18 cellular contexts compared by ENCODE assay signal in the genomic region with DNA sequence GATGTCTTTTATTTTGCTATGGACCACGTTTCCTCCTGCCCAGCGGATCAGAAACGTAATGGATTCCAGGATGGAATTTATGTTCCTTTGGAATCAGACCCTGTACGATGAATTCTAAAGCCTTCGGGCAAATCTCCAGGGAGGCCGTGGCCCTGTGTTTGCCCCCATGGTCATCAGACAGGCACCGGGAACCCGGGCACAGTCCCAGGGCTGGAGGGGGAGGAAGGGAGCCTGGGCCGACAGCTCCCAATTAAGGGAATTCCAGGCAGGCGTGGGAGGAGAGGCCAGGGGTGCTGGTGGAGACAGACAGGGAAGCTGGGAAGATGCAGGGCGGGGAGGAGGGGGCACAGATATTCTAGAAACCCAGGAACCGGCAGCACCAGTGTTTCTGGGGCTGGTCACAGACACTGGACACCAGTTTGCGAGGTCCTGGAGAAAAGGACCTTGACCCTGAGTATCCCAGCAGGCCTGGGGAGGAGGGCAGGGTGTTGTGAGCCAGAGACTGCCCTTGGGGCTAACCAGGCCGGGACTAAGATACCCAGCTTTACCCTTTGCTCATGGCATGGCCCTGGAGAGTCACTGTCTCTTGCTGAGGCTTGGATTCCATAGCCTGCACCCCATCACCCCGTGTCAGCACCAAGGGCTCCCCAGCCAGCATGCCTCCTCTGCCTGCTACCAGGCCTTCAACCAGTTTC.
DNase-seq lines count a peak whose midpoint lies in the region; ATAC-seq, FAIRE-seq and TF ChIP-seq lines count a peak whose summit lies in the region.
"Had no signal": no experiment of that assay in that cellular context is flagged by ENCODE, and none has a peak within 500 bp of the region (broad histone marks: within the 10 kb centered on the region; RNA-seq: fewer than 3 reads in every experiment).

No MANE protein-coding gene starts in this region.

- peaks cover 33% of the 10 kb centered on the region for H3K4me1 Mint-ChIP-seq in GM23338
- H3K4me1 Mint-ChIP-seq: CD8-positive, alpha-beta memory T cell; naive thymus-derived CD8-positive, alpha-beta T cell had no signal

- peaks cover 7% of the 10 kb centered on the region; the same call in 1 of the 3 replicates for H3K36me3 Mint-ChIP-seq in GM23338 (ENCODE audit: low read depth)
- H3K36me3 Mint-ChIP-seq: CD8-positive, alpha-beta memory T cell; naive thymus-derived CD8-positive, alpha-beta T cell had no signal

- H3K9me3 Mint-ChIP-seq in GM23338: no peaks in the 10 kb centered on the region
- H3K9me3 Mint-ChIP-seq: naive thymus-derived CD8-positive, alpha-beta T cell had no signal

- H3K27ac ChIP-seq in GM23338 (ENCODE audit: low read depth): peak overlapping the region; percentile 69
- no peak overlapping the region for H3K27ac ChIP-seq in kidney (ENCODE audit: low read depth in 2 of 2, low read length in 2 of 2)
- H3K27ac ChIP-seq: dorsolateral prefrontal cortex, heart right ventricle, upper lobe of left lung had no signal

- H3K9me3 ChIP-seq in kidney (ENCODE audit: control insufficient read depth in 1 of 2, low read length in 2 of 2): no peaks in the 10 kb centered on the region
- H3K9me3 ChIP-seq: heart right ventricle, upper lobe of left lung had no signal

- 0 out of 2 replicates have a peak overlapping the region, but pooled peaks have one; percentile 59 for H3K27ac Mint-ChIP-seq in GM23338
- H3K27ac Mint-ChIP-seq: CD8-positive, alpha-beta memory T cell; naive thymus-derived CD8-positive, alpha-beta T cell had no signal

- ATAC-seq in GM23338 (peak; percentile 69), SK-N-SH treated with all-trans-retinoic acid at 6 μM for 48 hours (peak; percentile 50)
- ATAC-seq in activated CD4-positive, CD25-positive, alpha-beta regulatory T cell treated with anti-CD3 and anti-CD28 coated beads, Interleukin-2, amount 50 U/mL, for 24 hours: no peak
- ATAC-seq: heart right ventricle; left ventricle myocardium superior; naive thymus-derived CD8-positive, alpha-beta T cell had no signal

- in situ Hi-C loops in GM13976 (cut with MboI; ENCODE audit: low sequenced_read_pairs, unreplicated experiment): no loop called here

- peaks cover 14% of the 10 kb centered on the region for H3K4me1 ChIP-seq in GM23338 (ENCODE audit: insufficient read depth)
- no peaks in the 10 kb centered on the region for H3K4me1 ChIP-seq in kidney (ENCODE audit: control insufficient read depth in 1 of 2, insufficient read depth in 1 of 2, low read depth in 1 of 2, low read length in 2 of 2)
- H3K4me1 ChIP-seq: heart right ventricle, upper lobe of left lung had no signal

- H3K4me3 Mint-ChIP-seq in GM23338: no peak overlapping the region
- H3K4me3 Mint-ChIP-seq: CD8-positive, alpha-beta memory T cell had no signal

- H2AFZ ChIP-seq in GM23338: no peak overlapping the region

- H4K20me1 ChIP-seq in GM23338 (replicated peaks; ENCODE audit: insufficient read depth): peaks cover 3% of the 10 kb centered on the region; the same call in 1 of the 2 replicates

- no peaks in the 10 kb centered on the region for H3K27me3 ChIP-seq in GM23338 (ENCODE audit: insufficient read depth)
- H3K27me3 ChIP-seq: upper lobe of left lung had no signal

- no peaks in the 10 kb centered on the region for H3K9me2 ChIP-seq in GM23338 (ENCODE audit: insufficient read depth)

- TF ChIP-seq CTCF in GM23338 (conservative IDR thresholded peaks at IDR 0.05; ENCODE audit: low read depth in 2 of 2) (no peak), kidney (IDR thresholded peaks at IDR 0.05; ENCODE audit: borderline replicate concordance, extremely low read depth, insufficient read depth) (no peak), GM13976 (IDR thresholded peaks at IDR 0.05; ENCODE audit: borderline replicate concordance, control extremely low read depth, extremely low read depth, insufficient read depth, missing control alignments) (no peak)

- H3K36me3 ChIP-seq in GM23338 (ENCODE audit: insufficient read depth) (no peaks in the 10 kb centered on the region), kidney (ENCODE audit: control insufficient read depth in 1 of 2, insufficient read depth in 2 of 2, low read length in 2 of 2) (no peaks in the 10 kb centered on the region)
- H3K36me3 ChIP-seq: heart right ventricle, upper lobe of left lung had no signal

- intact Hi-C loops in kidney (cut with DNase I): no loop called here

- DNase-seq in GM23338 (ENCODE audit: low spot score) (peak; percentile 57), kidney (peak; percentile 84), renal cortical epithelial cell (ENCODE audit: low read depth) (peak; percentile 62), GM13976 (ENCODE audit: low spot score) (no peak), SW480 (ENCODE audit: low spot score) (no peak)
- no peak for DNase-seq in activated CD4-positive, alpha-beta T cell treated with anti-CD3 and anti-CD28 coated beads, Interleukin-2, amount 50 U/mL, for 48 hours
- DNase-seq: activated naive CD4-positive, alpha-beta T cell treated with anti-CD3 and anti-CD28 coated beads, Interleukin-2, amount 50 U/mL, for 16 hours; CD8-positive, alpha-beta memory T cell; dorsolateral prefrontal cortex; heart right ventricle; left ventricle myocardium superior; naive thymus-derived CD8-positive, alpha-beta T cell; NCI-H1105; T-helper 2 cell; upper lobe of left lung had no signal

- H3K79me2 ChIP-seq in GM23338 (replicated peaks; ENCODE audit: insufficient read depth): no peaks in the 10 kb centered on the region

- H3F3A ChIP-seq in GM23338 (replicated peaks; ENCODE audit: low read depth): 0 out of 2 replicates have a peak, but pooled peaks cover 7% of the 10 kb centered on the region

- peak overlapping the region; percentile 52 for H3K4me2 ChIP-seq in GM23338

- H3K4me3 ChIP-seq in GM23338 (peak overlapping the region; percentile 8; the same call in 1 of the 2 replicates), kidney (ENCODE audit: low read length in 2 of 2) (no peak overlapping the region)
- H3K4me3 ChIP-seq: dorsolateral prefrontal cortex, heart right ventricle, upper lobe of left lung had no signal

- no peak for FAIRE-seq in kidney (lab: Jason Lieb, UNC)
- FAIRE-seq: bronchial epithelial cell had no signal

- H3K9ac ChIP-seq in kidney (ENCODE audit: low read length in 2 of 2): no peak overlapping the region

- H3K27me3 Mint-ChIP-seq in GM23338 (ENCODE audit: insufficient read depth, low read depth, poor library complexity): peaks cover 3% of the 10 kb centered on the region

TF ChIP-seq in GM23338, 12 proteins besides CTCF, POLR2A, EP300 and RAD21 (continues in another document):
- no peak for TF ChIP-seq NANOG (IDR thresholded peaks at IDR 0.05; ENCODE audit: borderline replicate concordance)
- TF ChIP-seq, protein P1, sequence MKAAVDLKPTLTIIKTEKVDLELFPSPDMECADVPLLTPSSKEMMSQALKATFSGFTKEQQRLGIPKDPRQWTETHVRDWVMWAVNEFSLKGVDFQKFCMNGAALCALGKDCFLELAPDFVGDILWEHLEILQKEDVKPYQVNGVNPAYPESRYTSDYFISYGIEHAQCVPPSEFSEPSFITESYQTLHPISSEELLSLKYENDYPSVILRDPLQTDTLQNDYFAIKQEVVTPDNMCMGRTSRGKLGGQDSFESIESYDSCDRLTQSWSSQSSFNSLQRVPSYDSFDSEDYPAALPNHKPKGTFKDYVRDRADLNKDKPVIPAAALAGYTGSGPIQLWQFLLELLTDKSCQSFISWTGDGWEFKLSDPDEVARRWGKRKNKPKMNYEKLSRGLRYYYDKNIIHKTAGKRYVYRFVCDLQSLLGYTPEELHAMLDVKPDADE (IDR thresholded peaks at IDR 0.05): no peak
- no peak for TF ChIP-seq CREB1 (CRISPR knock-in tag; IDR thresholded peaks at IDR 0.05; ENCODE audit: low read depth)
- TF ChIP-seq EZH2phosphoT487 (IDR thresholded peaks at IDR 0.05; ENCODE audit: unreplicated experiment): no peak
- no peak for TF ChIP-seq EZH2 (IDR thresholded peaks at IDR 0.05; ENCODE audit: low read depth, unreplicated experiment)
- TF ChIP-seq JUNB (IDR thresholded peaks at IDR 0.05; ENCODE audit: unreplicated experiment): no peak
- TF ChIP-seq ZNF114 (CRISPR knock-in tag; IDR thresholded peaks at IDR 0.05): no peak
- no peak for TF ChIP-seq STAT1 (IDR thresholded peaks at IDR 0.05; ENCODE audit: unreplicated experiment)
- no peak for TF ChIP-seq ZNF331 (CRISPR knock-in tag; IDR thresholded peaks at IDR 0.05; ENCODE audit: low read depth)

TF ChIP-seq in SK-N-SH treated with all-trans-retinoic acid at 6 μM for 48 hours, 23 proteins besides CTCF, POLR2A, EP300 and RAD21 (continues in another document):
- TF ChIP-seq, protein P2, sequence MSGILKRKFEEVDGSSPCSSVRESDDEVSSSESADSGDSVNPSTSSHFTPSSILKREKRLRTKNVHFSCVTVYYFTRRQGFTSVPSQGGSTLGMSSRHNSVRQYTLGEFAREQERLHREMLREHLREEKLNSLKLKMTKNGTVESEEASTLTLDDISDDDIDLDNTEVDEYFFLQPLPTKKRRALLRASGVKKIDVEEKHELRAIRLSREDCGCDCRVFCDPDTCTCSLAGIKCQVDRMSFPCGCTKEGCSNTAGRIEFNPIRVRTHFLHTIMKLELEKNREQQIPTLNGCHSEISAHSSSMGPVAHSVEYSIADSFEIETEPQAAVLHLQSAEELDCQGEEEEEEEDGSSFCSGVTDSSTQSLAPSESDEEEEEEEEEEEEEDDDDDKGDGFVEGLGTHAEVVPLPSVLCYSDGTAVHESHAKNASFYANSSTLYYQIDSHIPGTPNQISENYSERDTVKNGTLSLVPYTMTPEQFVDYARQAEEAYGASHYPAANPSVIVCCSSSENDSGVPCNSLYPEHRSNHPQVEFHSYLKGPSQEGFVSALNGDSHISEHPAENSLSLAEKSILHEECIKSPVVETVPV (CRISPR knock-in tag; IDR thresholded peaks at IDR 0.05): no peak
- TF ChIP-seq, protein P3, sequence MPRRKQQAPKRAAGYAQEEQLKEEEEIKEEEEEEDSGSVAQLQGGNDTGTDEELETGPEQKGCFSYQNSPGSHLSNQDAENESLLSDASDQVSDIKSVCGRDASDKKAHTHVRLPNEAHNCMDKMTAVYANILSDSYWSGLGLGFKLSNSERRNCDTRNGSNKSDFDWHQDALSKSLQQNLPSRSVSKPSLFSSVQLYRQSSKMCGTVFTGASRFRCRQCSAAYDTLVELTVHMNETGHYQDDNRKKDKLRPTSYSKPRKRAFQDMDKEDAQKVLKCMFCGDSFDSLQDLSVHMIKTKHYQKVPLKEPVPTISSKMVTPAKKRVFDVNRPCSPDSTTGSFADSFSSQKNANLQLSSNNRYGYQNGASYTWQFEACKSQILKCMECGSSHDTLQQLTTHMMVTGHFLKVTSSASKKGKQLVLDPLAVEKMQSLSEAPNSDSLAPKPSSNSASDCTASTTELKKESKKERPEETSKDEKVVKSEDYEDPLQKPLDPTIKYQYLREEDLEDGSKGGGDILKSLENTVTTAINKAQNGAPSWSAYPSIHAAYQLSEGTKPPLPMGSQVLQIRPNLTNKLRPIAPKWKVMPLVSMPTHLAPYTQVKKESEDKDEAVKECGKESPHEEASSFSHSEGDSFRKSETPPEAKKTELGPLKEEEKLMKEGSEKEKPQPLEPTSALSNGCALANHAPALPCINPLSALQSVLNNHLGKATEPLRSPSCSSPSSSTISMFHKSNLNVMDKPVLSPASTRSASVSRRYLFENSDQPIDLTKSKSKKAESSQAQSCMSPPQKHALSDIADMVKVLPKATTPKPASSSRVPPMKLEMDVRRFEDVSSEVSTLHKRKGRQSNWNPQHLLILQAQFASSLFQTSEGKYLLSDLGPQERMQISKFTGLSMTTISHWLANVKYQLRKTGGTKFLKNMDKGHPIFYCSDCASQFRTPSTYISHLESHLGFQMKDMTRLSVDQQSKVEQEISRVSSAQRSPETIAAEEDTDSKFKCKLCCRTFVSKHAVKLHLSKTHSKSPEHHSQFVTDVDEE (CRISPR knock-in tag; IDR thresholded peaks at IDR 0.05): peak; percentile 71; the same call in 1 of the 2 replicates

Comparison
In these comparisons a context has a peak if more than half of its experiments do, and no peak if none do; other contexts are left out.
1. ATAC-seq: peak in GM23338 (single experiment) and SK-N-SH treated with all-trans-retinoic acid at 6 μM for 48 hours (single experiment); none in activated CD4-positive, CD25-positive, alpha-beta regulatory T cell treated with anti-CD3 and anti-CD28 coated beads, Interleukin-2, amount 50 U/mL, for 24 hours (0 of 2).
2. DNase-seq: peak in GM23338 (single experiment), kidney (single experiment) and renal cortical epithelial cell (single experiment); none in activated CD4-positive, alpha-beta T cell treated with anti-CD3 and anti-CD28 coated beads, Interleukin-2, amount 50 U/mL, for 48 hours (0 of 2), GM13976 (single experiment) and SW480 (single experiment).